In genomic region chr6:13796781-13797180, GRCh38 we compare ENCODE assay signal across 16 cellular contexts. TPM values are rescaled to one million over a fixed set of nuclear protein-coding genes. Genes with fewer than 3 reads are reported as not detected.
DNase-seq lines count a peak whose midpoint lies in the region; ATAC-seq and TF ChIP-seq lines count a peak whose summit lies in the region.
"Had no signal": no experiment of that assay in that cellular context is flagged by ENCODE, and none has a peak within 500 bp of the region (broad histone marks: within the 10 kb centered on the region; RNA-seq: fewer than 3 reads in every experiment).

No MANE protein-coding gene starts in this region.

- no peaks in the 10 kb centered on the region for H3K23me2 ChIP-seq in H9 (ENCODE audit: insufficient read length, low read depth, low read length, poor library complexity, severe bottlenecking)

- CTCF ChIA-PET in mammary epithelial cell (lab: Charles Lee; ENCODE audit: low non-redundant PET): no interaction called here

- H3K9ac ChIP-seq in mammary epithelial cell (ENCODE audit: insufficient read depth, low read length) (no peak overlapping the region), H9 (ENCODE audit: extremely low read depth, insufficient read length, low read length) (no peak overlapping the region)
- H3K9ac ChIP-seq: BLaER1 treated with 17β-estradiol and CSF1 and Interleukin-3, amounts not matched to agents 10 nM and 100 nM had no signal

- no peak overlapping the region for H4K91ac ChIP-seq in H9 (ENCODE audit: insufficient read length, low read depth, low read length)

- H3K9me3 ChIP-seq in mammary epithelial cell (replicated peaks; ENCODE audit: insufficient read depth, low read length) (no peaks in the 10 kb centered on the region), mucosa of descending colon (no peaks in the 10 kb centered on the region), H9 (ENCODE audit: control insufficient read depth, low read depth, low read length) (no peaks in the 10 kb centered on the region)
- H3K9me3 ChIP-seq: BLaER1 treated with 17β-estradiol and CSF1 and Interleukin-3, amounts not matched to agents 10 nM and 100 nM; Peyer's patch had no signal

- H2BK20ac ChIP-seq in H9 (ENCODE audit: low read depth, low read length, poor library complexity, severe bottlenecking): no peak overlapping the region

- dilution Hi-C loops in mammary epithelial cell (cut with HindIII; ENCODE audit: low sequenced_read_pairs): loop anchor here (5.0 kb wide), 1 partner anchor 76 kb away; no protein-coding TSS in a partner anchor

- no peaks in the 10 kb centered on the region for H3K27me3 Mint-ChIP-seq in type B pancreatic cell
- H3K27me3 Mint-ChIP-seq in H9 (ENCODE audit: low read depth): no peaks in the 10 kb centered on the region

- H3K4me3 ChIP-seq in mammary epithelial cell (replicated peaks in 1 of 3; ENCODE audit: insufficient read depth in 1 of 3, low read depth in 2 of 3, low read length in 3 of 3) (no peak overlapping the region), epithelial cell of esophagus (ENCODE audit: low read length) (peak overlapping the region; percentile 4), mucosa of descending colon (no peak overlapping the region)
- H3K4me3 ChIP-seq: BLaER1 treated with 17β-estradiol and CSF1 and Interleukin-3, amounts not matched to agents 10 nM and 100 nM; Peyer's patch had no signal

- no peak overlapping the region for H3T11ph ChIP-seq in H9 (ENCODE audit: low read length)

- no peak overlapping the region for H2BK12ac ChIP-seq in H9 (ENCODE audit: insufficient read length, low read depth, low read length)

- intact Hi-C loops in mammary epithelial cell (cut with micrococcal nuclease) (loop anchor here (5.0 to 10.0 kb wide), 3 partner anchors 76 to 251 kb away; partner anchors contain the start of gene NOL7), mucosa of descending colon (cut with DNase I, micrococcal nuclease) (no loop called here)

- no TSS peak for BruUV-seq in mammary epithelial cell (replicated peaks; lab: Mats Ljungman, UMichigan)

- H3K36me3 ChIP-seq in mammary epithelial cell (ENCODE audit: insufficient read depth, low read length): peaks cover 9% of the 10 kb centered on the region
- H3K36me3 ChIP-seq in mucosa of descending colon (ENCODE audit: low read depth): peaks cover 3% of the 10 kb centered on the region

- peaks cover 8% of the 10 kb centered on the region for H3K4me1 Mint-ChIP-seq in type B pancreatic cell (ENCODE audit: unreplicated experiment)
- H3K4me1 Mint-ChIP-seq in H9: peaks cover 0 to 2% of the 10 kb centered on the region in 2 experiments; a peak in 2 of 4 replicates

- H2AK5ac ChIP-seq in H9 (ENCODE audit: insufficient read length, low read length): no peak overlapping the region

- H2AFZ ChIP-seq in mammary epithelial cell (ENCODE audit: low read depth, low read length) (no peak overlapping the region), H9 (ENCODE audit: low read length) (no peak overlapping the region)

- H4K5ac ChIP-seq in H9 (ENCODE audit: insufficient read length, low read depth, low read length): no peak overlapping the region

- no peak overlapping the region for H2BK5ac ChIP-seq in H9 (ENCODE audit: insufficient read length, low read length)

- H3K18ac ChIP-seq in H9 (ENCODE audit: insufficient read length, low read depth, low read length): no peak overlapping the region

- H3K14ac ChIP-seq in H9 (ENCODE audit: insufficient read depth, low read length): no peak overlapping the region

- no peak overlapping the region for H3K56ac ChIP-seq in H9 (ENCODE audit: insufficient read length, low read depth, low read length)

- peaks cover 5% of the 10 kb centered on the region for H3K4me1 ChIP-seq in mammary epithelial cell (ENCODE audit: insufficient read depth, low read length)
- no peaks in the 10 kb centered on the region for H3K4me1 ChIP-seq in mucosa of descending colon (ENCODE audit: low read depth)
- no peaks in the 10 kb centered on the region for H3K4me1 ChIP-seq in H9 (ENCODE audit: insufficient read depth, low read length)
- H3K4me1 ChIP-seq: Peyer's patch had no signal

- H3K79me1 ChIP-seq in H9 (ENCODE audit: insufficient read depth, low read depth, low read length, poor library complexity, severe bottlenecking): no peaks in the 10 kb centered on the region

- H3K27me3 ChIP-seq in mammary epithelial cell (ENCODE audit: insufficient read depth, low read length) (no peaks in the 10 kb centered on the region), H9 (ENCODE audit: insufficient read depth, low read length) (no peaks in the 10 kb centered on the region)
- H3K27me3 ChIP-seq: BLaER1 treated with 17β-estradiol and CSF1 and Interleukin-3, amounts not matched to agents 10 nM and 100 nM; Peyer's patch had no signal

- ATAC-seq in mucosa of descending colon (peak; percentile 56), HG03457 (IDR thresholded peaks at IDR 0.05; ENCODE audit: unreplicated experiment) (no peak)
- ATAC-seq: HepG2 had no signal

- no peak overlapping the region for H3K27ac ChIP-seq in mammary epithelial cell (ENCODE audit: insufficient read depth, low read depth, low read length)
- H3K27ac ChIP-seq in H9 (ENCODE audit: insufficient read length, low read depth, low read length): no peak overlapping the region
- H3K27ac ChIP-seq: BLaER1 treated with 17β-estradiol and CSF1 and Interleukin-3, amounts not matched to agents 10 nM and 100 nM; Peyer's patch had no signal

- H3K4ac ChIP-seq in H9 (ENCODE audit: low read depth, low read length): no peak overlapping the region

- H3K79me2 ChIP-seq in mammary epithelial cell (ENCODE audit: insufficient read depth, low read length) (no peaks in the 10 kb centered on the region), H9 (ENCODE audit: insufficient read depth, low read length) (no peaks in the 10 kb centered on the region)

- H4K8ac ChIP-seq in H9 (replicated peaks; ENCODE audit: insufficient read length, low read depth, low read length): no peak overlapping the region

- H4K20me1 ChIP-seq in mammary epithelial cell (ENCODE audit: insufficient read depth, low read length): peaks cover 1% of the 10 kb centered on the region
- H4K20me1 ChIP-seq in H9 (ENCODE audit: control insufficient read depth, insufficient read depth, insufficient read length): no peaks in the 10 kb centered on the region
- H4K20me1 ChIP-seq: BLaER1 treated with 17β-estradiol and CSF1 and Interleukin-3, amounts not matched to agents 10 nM and 100 nM had no signal

- H3K4me2 ChIP-seq in mammary epithelial cell (ENCODE audit: insufficient read depth, low read depth, low read length) (no peak overlapping the region), H9 (ENCODE audit: insufficient read depth, insufficient read length, low read length) (no peak overlapping the region)
- H3K4me2 ChIP-seq: BLaER1 treated with 17β-estradiol and CSF1 and Interleukin-3, amounts not matched to agents 10 nM and 100 nM had no signal

- H2BK15ac ChIP-seq in H9 (ENCODE audit: low read depth, low read length): no peak overlapping the region

- H3K9me3 Mint-ChIP-seq in type B pancreatic cell (no peaks in the 10 kb centered on the region), H9 (no peaks in the 10 kb centered on the region)

- in situ Hi-C loops in T47D (cut with HindIII; ENCODE audit: low pct_unique_long_range_greater_than_20kb, low sequenced_read_pairs): no loop called here
- in situ Hi-C loops in mammary epithelial cell (cut with MboI; ENCODE audit: low sequenced_read_pairs in 2 of 2): no loop called here

- DNase-seq in T47D (ENCODE audit: low read depth in 1 of 2, low spot score in 1 of 2) (peak; percentile 11 to 85), mammary epithelial cell (no peak), epithelial cell of esophagus (ENCODE audit: low read depth) (peak; percentile 76), mucosa of descending colon (no peak), type B pancreatic cell (ENCODE audit: extremely low spot score, unreplicated experiment) (no peak), DMS 273 treated with DMSO at 0.1 percent for 48 hours (lab: John Stamatoyannopoulos, UW) (no peak), H9 (no peak)
- DNase-seq: NCI-H1436 treated with DMSO at 0.1 percent for 48 hours, NCI-H2081 treated with DMSO at 0.1 percent for 48 hours, NCI-H2227 treated with DMSO at 0.1 percent for 48 hours, NCI-H748 treated with DMSO at 0.1 percent for 48 hours, Peyer's patch, SHP77 treated with DMSO at 0.1 percent for 48 hours had no signal

- TF ChIP-seq CTCF in mammary epithelial cell (conservative IDR thresholded peaks at IDR 0.05 in 1 of 2, IDR thresholded peaks at IDR 0.05 in 1 of 2; ENCODE audit: extremely low read depth in 1 of 2, insufficient read depth in 1 of 2, low read depth in 1 of 2, low read length in 2 of 2): no peak
- TF ChIP-seq CTCF in epithelial cell of esophagus (IDR thresholded peaks at IDR 0.05; ENCODE audit: insufficient read depth, low read depth, low read length, missing control alignments): no peak
- TF ChIP-seq CTCF in mucosa of descending colon (IDR thresholded peaks at IDR 0.05): no peak
- no peak for TF ChIP-seq CTCF in type B pancreatic cell (conservative IDR thresholded peaks at IDR 0.05)
- no peak for TF ChIP-seq CTCF in H9 (conservative IDR thresholded peaks at IDR 0.05)

- 78% methylated on average over 1 of the region's 1 CpG for WGBS in mammary epithelial cell (ENCODE audit: low coverage, missing lambda C conversion rate)
- WGBS in H9 (ENCODE audit: extremely low coverage, insufficient read length, low lambda C conversion rate): no CpG with 5 or more reads among the region's 1 CpG

- no peak overlapping the region for H3K23ac ChIP-seq in H9 (ENCODE audit: insufficient read length, low read depth, low read length)

- peak overlapping the region; percentile 77 for H3K4me3 Mint-ChIP-seq in type B pancreatic cell
- no peak overlapping the region for H3K4me3 Mint-ChIP-seq in H9

- H3K36me3 Mint-ChIP-seq in type B pancreatic cell: peaks cover 23% of the 10 kb centered on the region
- peaks cover 7 to 52% (median 50%) of the 10 kb centered on the region in 3 experiments; a peak in 6 of 7 replicates for H3K36me3 Mint-ChIP-seq in H9 (ENCODE audit: insufficient read depth in 1 of 3, low read depth in 3 of 3)

- no peak overlapping the region for H2BK120ac ChIP-seq in H9 (ENCODE audit: low read depth, low read length, poor library complexity, severe bottlenecking)

- H3K27ac Mint-ChIP-seq in type B pancreatic cell (peak overlapping the region; percentile 94), H9 (no peak overlapping the region)

RNA-seq across cellular contexts. Expression of gene MCUR1, which starts 17.6 kb away (rescaled TPM):
- total RNA-seq in mammary epithelial cell (10 to 100 TPM; 12.0 to 28.0 TPM), mucosa of descending colon (10 to 100 TPM; 26.2 to 45.4 (median 33.6) TPM), type B pancreatic cell (ENCODE audit: low replicate concordance) (25.3 and 31.6 TPM in 2 replicates), H9 (2021) (32.0 and 35.4 TPM in 2 replicates)
- polyA plus RNA-seq in mammary epithelial cell: 10.7 TPM
- 8.8 TPM for polyA minus RNA-seq in mammary epithelial cell

Comparison
In these comparisons a context has a peak if more than half of its experiments do, and no peak if none do; other contexts are left out.
1. DNase-seq: peak in T47D (2 of 2) and epithelial cell of esophagus (single experiment); none in mammary epithelial cell (single experiment), mucosa of descending colon (0 of 3), type B pancreatic cell (single experiment), DMS 273 treated with DMSO at 0.1 percent for 48 hours (single experiment) and H9 (single experiment).